ENCODE assay signal across 25 cellular contexts in the genomic region with DNA sequence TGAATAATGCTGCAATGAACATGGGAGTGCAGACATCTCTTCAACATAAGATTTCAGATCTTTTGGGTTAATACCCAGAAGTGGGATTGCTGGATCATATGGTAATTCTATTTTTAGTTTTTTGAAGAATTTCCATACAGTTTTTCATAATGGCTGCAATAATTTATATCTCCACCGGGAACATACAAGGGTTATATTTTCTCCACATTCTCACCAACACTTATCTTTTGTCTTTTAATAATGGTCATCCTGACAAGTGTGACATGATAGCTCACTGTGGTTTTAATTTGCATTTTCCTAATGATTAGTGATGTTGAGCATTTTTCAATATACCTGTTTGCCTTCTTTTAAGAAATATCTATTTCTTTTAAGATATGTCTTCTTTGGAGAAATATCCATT.
"Had no signal": no experiment of that assay in that cellular context is flagged by ENCODE, and none has a peak within 500 bp of the region (broad histone marks: within the 10 kb centered on the region; RNA-seq: fewer than 3 reads in every experiment).

No MANE protein-coding gene starts in this region.

- H3K27ac Mint-ChIP-seq: dendritic cell treated with granulocyte-macrophage colony-stimulating factor and Interleukin-4, amounts not matched to agents 40 ng/mL and 50 ng/mL, for 4 days; endodermal cell; memory B cell; natural killer cell treated with Interleukin-12 subunit alpha and Interleukin-12 subunit beta and Interleukin-15 and Interleukin-18, amount 100 ng/mL, for 72 hours; neural progenitor cell; stimulated activated effector memory CD8-positive, alpha-beta T cell treated with anti-CD3 and anti-CD28 coated beads, Interleukin-12 subunit alpha, Interleukin-12 subunit beta, amount 100 ng/mL, for 72 hours had no signal

- ATAC-seq: left ventricle myocardium superior; lower lobe of right lung; mucosa of descending colon; natural killer cell treated with Interleukin-12 subunit alpha and Interleukin-12 subunit beta and Interleukin-15 and Interleukin-18, amount 100 ng/mL, for 72 hours; psoas muscle; right cardiac atrium; stimulated activated effector memory CD8-positive, alpha-beta T cell treated with anti-CD3 and anti-CD28 coated beads, Interleukin-12 subunit alpha, Interleukin-12 subunit beta, amount 100 ng/mL, for 72 hours; stimulated activated naive CD8-positive, alpha-beta T cell treated with anti-CD3 and anti-CD28 coated beads, Interleukin-15, Interleukin-2, amounts not matched to agents 100 U/mL and 50 U/mL, for 24 hours had no signal

- H3K4me3 Mint-ChIP-seq: dendritic cell treated with granulocyte-macrophage colony-stimulating factor and Interleukin-4, amounts not matched to agents 40 ng/mL and 50 ng/mL, for 4 days; endodermal cell; memory B cell; naive B cell; natural killer cell treated with Interleukin-12 subunit alpha and Interleukin-12 subunit beta and Interleukin-15 and Interleukin-18, amount 100 ng/mL, for 72 hours; neural progenitor cell; stimulated activated effector memory CD8-positive, alpha-beta T cell treated with anti-CD3 and anti-CD28 coated beads, Interleukin-12 subunit alpha, Interleukin-12 subunit beta, amount 100 ng/mL, for 72 hours had no signal

- DNase-seq: colonic mucosa; effector CD8-positive, alpha-beta T cell; endodermal cell; esophagus squamous epithelium; head of caudate nucleus; left ventricle myocardium superior; lower lobe of right lung; mucosa of descending colon; naive B cell; posterior cingulate gyrus; psoas muscle; right cardiac atrium; sigmoid colon; stimulated activated CD4-positive, alpha-beta T cell treated with anti-CD3 and anti-CD28 coated beads, Interleukin-2, amount 100 ng/mL, for 24 hours; stimulated activated CD4-positive, alpha-beta T cell treated with anti-CD3 and anti-CD28 coated beads, Interleukin-4, amount 100 ng/mL, for 24 hours; stimulated activated naive CD8-positive, alpha-beta T cell treated with anti-CD3 and anti-CD28 coated beads, Interleukin-15, Interleukin-2, amounts not matched to agents 100 U/mL and 50 U/mL, for 24 hours; substantia nigra; testis; tibial artery; upper lobe of left lung had no signal

- H3K27me3 Mint-ChIP-seq: dendritic cell treated with granulocyte-macrophage colony-stimulating factor and Interleukin-4, amounts not matched to agents 40 ng/mL and 50 ng/mL, for 4 days; memory B cell; naive B cell; natural killer cell treated with Interleukin-12 subunit alpha and Interleukin-12 subunit beta and Interleukin-15 and Interleukin-18, amount 100 ng/mL, for 72 hours had no signal

- H3K27ac ChIP-seq: colonic mucosa, esophagus squamous epithelium, lower lobe of right lung, neural progenitor cell, psoas muscle, sigmoid colon, testis, tibial artery, upper lobe of left lung had no signal

- H3K4me1 Mint-ChIP-seq: memory B cell; naive B cell; neural progenitor cell; stimulated activated effector memory CD8-positive, alpha-beta T cell treated with anti-CD3 and anti-CD28 coated beads, Interleukin-12 subunit alpha, Interleukin-12 subunit beta, amount 100 ng/mL, for 72 hours had no signal

- H3K9me3 Mint-ChIP-seq: dendritic cell treated with granulocyte-macrophage colony-stimulating factor and Interleukin-4, amounts not matched to agents 40 ng/mL and 50 ng/mL, for 4 days had no signal
